In genomic region chr9:3980771-3981170, GRCh38 we compare ENCODE assay signal across 12 cellular contexts.
DNase-seq lines count a peak whose midpoint lies in the region; TF ChIP-seq lines count a peak whose summit lies in the region.
"Had no signal": no experiment of that assay in that cellular context is flagged by ENCODE, and none has a peak within 500 bp of the region (broad histone marks: within the 10 kb centered on the region; RNA-seq: fewer than 3 reads in every experiment).

No MANE protein-coding gene starts in this region.

- no peaks in the 10 kb centered on the region for H3K9me3 ChIP-seq in SK-N-SH

- no peak for TF ChIP-seq EP300 in SK-N-SH (IDR thresholded peaks at IDR 0.05; ENCODE audit: borderline replicate concordance in 1 of 2, low read depth in 1 of 2, low read length in 1 of 2)

- peak; percentile 54 for DNase-seq in COLO829 (ENCODE audit: low spot score)
- peak; percentile 41 for DNase-seq in NCI-H2227 treated with DMSO at 0.1 percent for 48 hours (lab: John Stamatoyannopoulos, UW)
- DNase-seq in fibroblast of mammary gland (ENCODE audit: low read depth): peak; percentile 43
- no peak for DNase-seq in osteocyte (ENCODE audit: extremely low spot score, unreplicated experiment)
- no peak for DNase-seq in activated CD4-positive, alpha-beta T cell treated with anti-CD3 and anti-CD28 coated beads for 48 hours
- DNase-seq in NCI-H1930 (lab: John Stamatoyannopoulos, UW): no peak
- no peak for DNase-seq in NCI-H226
- no peak for DNase-seq in SK-N-SH
- DNase-seq: naive B cell; PC-9; stimulated activated CD4-positive, alpha-beta T cell treated with anti-CD3 and anti-CD28 coated beads, Interleukin-1b, Interleukin-23, amount 100 ng/mL, for 48 hours had no signal

- no peaks in the 10 kb centered on the region for H4K20me1 ChIP-seq in SK-N-SH (ENCODE audit: insufficient read depth)

- no peak overlapping the region for H3K27ac ChIP-seq in SK-N-SH (ENCODE audit: low read depth in 2 of 2, low read length in 1 of 2)
- H3K27ac ChIP-seq: PC-9 had no signal

- peaks cover 8% of the 10 kb centered on the region for H3K9me3 Mint-ChIP-seq in osteocyte (ENCODE audit: unreplicated experiment)

- H3K27ac Mint-ChIP-seq in osteocyte (ENCODE audit: unreplicated experiment): peak overlapping the region; percentile 52
- H3K27ac Mint-ChIP-seq: naive B cell; stimulated activated memory B cell treated with anti-CD40 and anti-IgM and Interleukin-4, amounts not matched to agents 10 μg/mL and 1 μg/mL and 100 μg/mL, for 72 hours had no signal

- H3K79me2 ChIP-seq in SK-N-SH (ENCODE audit: insufficient read depth): peaks cover 8% of the 10 kb centered on the region; the same call in 1 of the 2 replicates

- 88% methylated on average over 9 of the region's 9 CpGs for WGBS in SK-N-SH (ENCODE audit: low lambda C conversion rate)

- H3K9ac ChIP-seq in SK-N-SH: no peak overlapping the region

- peak overlapping the region; percentile 18 for H3K4me3 Mint-ChIP-seq in osteocyte (ENCODE audit: unreplicated experiment)
- H3K4me3 Mint-ChIP-seq: naive B cell; stimulated activated memory B cell treated with anti-CD40 and anti-IgM and Interleukin-4, amounts not matched to agents 10 μg/mL and 1 μg/mL and 100 μg/mL, for 72 hours had no signal

- no peak for TF ChIP-seq RAD21 in SK-N-SH (IDR thresholded peaks at IDR 0.05; ENCODE audit: low read length)

- CTCF ChIA-PET in SK-N-SH (lab: Yijun Ruan, JAX): no interaction called here

- H3K4me1 Mint-ChIP-seq in osteocyte (ENCODE audit: unreplicated experiment): peaks cover 13% of the 10 kb centered on the region
- H3K4me1 Mint-ChIP-seq: naive B cell; stimulated activated memory B cell treated with anti-CD40 and anti-IgM and Interleukin-4, amounts not matched to agents 10 μg/mL and 1 μg/mL and 100 μg/mL, for 72 hours had no signal

- H3K4me3 ChIP-seq in fibroblast of mammary gland (ENCODE audit: control insufficient read depth, low read depth, low read length) (no peak overlapping the region), SK-N-SH (ENCODE audit: low read depth in 2 of 2, low read length in 1 of 2) (no peak overlapping the region)
- H3K4me3 ChIP-seq: PC-9 had no signal

- no peak overlapping the region for H2AFZ ChIP-seq in SK-N-SH (ENCODE audit: low read depth)
- H2AFZ ChIP-seq: PC-9 had no signal

- TF ChIP-seq CTCF in fibroblast of mammary gland (conservative IDR thresholded peaks at IDR 0.05; ENCODE audit: control insufficient read depth, insufficient read depth, low read depth, low read length) (no peak), osteocyte (IDR thresholded peaks at IDR 0.05) (no peak), SK-N-SH (IDR thresholded peaks at IDR 0.05) (no peak)

- H3K36me3 ChIP-seq in SK-N-SH (replicated peaks in 1 of 2; ENCODE audit: control insufficient read depth in 1 of 2, insufficient read depth in 2 of 2, low read length in 1 of 2): peaks cover 0 to 10% of the 10 kb centered on the region in 2 experiments

- H3F3A ChIP-seq in SK-N-SH (replicated peaks; ENCODE audit: insufficient read depth): no peaks in the 10 kb centered on the region

- H3K27me3 Mint-ChIP-seq in osteocyte (ENCODE audit: unreplicated experiment): no peaks in the 10 kb centered on the region
- H3K27me3 Mint-ChIP-seq: stimulated activated memory B cell treated with anti-CD40 and anti-IgM and Interleukin-4, amounts not matched to agents 10 μg/mL and 1 μg/mL and 100 μg/mL, for 72 hours had no signal

- no peaks in the 10 kb centered on the region for H3K27me3 ChIP-seq in SK-N-SH (ENCODE audit: insufficient read depth)

- H3K4me1 ChIP-seq in SK-N-SH (ENCODE audit: control insufficient read depth in 1 of 2, insufficient read depth in 2 of 2, low read depth in 1 of 2, low read length in 1 of 2): peaks cover 0 to 2% of the 10 kb centered on the region in 2 experiments; a peak in 1 of 4 replicates

- no peaks in the 10 kb centered on the region for H3K9me2 ChIP-seq in SK-N-SH

- POLR2A ChIA-PET in SK-N-SH (lab: Yijun Ruan, JAX): no interaction called here

- H3K4me2 ChIP-seq in SK-N-SH: no peak overlapping the region
- H3K4me2 ChIP-seq: PC-9 had no signal

- H3K36me3 Mint-ChIP-seq in osteocyte (ENCODE audit: unreplicated experiment): peaks cover 7% of the 10 kb centered on the region
- H3K36me3 Mint-ChIP-seq: stimulated activated memory B cell treated with anti-CD40 and anti-IgM and Interleukin-4, amounts not matched to agents 10 μg/mL and 1 μg/mL and 100 μg/mL, for 72 hours had no signal

TF ChIP-seq in SK-N-SH, 30 proteins besides CTCF, POLR2A, EP300 and RAD21:
- TF ChIP-seq RFX5 (IDR thresholded peaks at IDR 0.05; ENCODE audit: low read length) (no peak), FOXJ3 (CRISPR knock-in tag; IDR thresholded peaks at IDR 0.05) (no peak), GATA2 (CRISPR knock-in tag; IDR thresholded peaks at IDR 0.05) (no peak), CHD2 (IDR thresholded peaks at IDR 0.05; ENCODE audit: low read length, partially characterized antibody) (no peak)
- TF ChIP-seq, protein P1, sequence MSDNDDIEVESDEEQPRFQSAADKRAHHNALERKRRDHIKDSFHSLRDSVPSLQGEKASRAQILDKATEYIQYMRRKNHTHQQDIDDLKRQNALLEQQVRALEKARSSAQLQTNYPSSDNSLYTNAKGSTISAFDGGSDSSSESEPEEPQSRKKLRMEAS (IDR thresholded peaks at IDR 0.05; ENCODE audit: low read depth): no peak

Comparison
In these comparisons a context has a peak if more than half of its experiments do, and no peak if none do; other contexts are left out.
1. DNase-seq: peak in COLO829 (single experiment), NCI-H2227 treated with DMSO at 0.1 percent for 48 hours (single experiment) and fibroblast of mammary gland (single experiment); none in osteocyte (single experiment), activated CD4-positive, alpha-beta T cell treated with anti-CD3 and anti-CD28 coated beads for 48 hours (single experiment), NCI-H1930 (0 of 2), NCI-H226 (single experiment) and SK-N-SH (single experiment).